In the genomic region with DNA sequence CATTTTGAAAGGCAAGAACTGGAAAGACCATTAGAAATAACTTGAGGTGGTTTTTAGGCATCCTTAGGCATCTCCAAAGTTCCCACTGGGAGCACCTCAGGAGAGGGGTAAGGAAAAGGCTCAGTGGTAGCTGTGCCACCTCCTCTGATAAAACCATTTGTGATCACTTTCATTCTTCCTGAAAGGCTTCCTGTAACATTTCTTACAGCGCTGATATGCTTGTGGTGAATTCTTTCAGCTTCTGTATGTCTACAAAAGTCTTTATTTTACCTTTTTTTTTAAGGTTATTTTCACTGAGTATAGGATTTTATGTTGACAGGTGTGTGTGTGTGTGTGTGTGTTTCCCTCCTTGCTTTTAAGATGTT, we compare ENCODE assay signal across 21 cellular contexts. TPM values are rescaled to one million over a fixed set of nuclear protein-coding genes. Genes with fewer than 3 reads are reported as not detected.
A peak's percentile ranks its signal among the peaks of the same experiment; 100 is the strongest.
DNase-seq lines count a peak whose midpoint lies in the region; ATAC-seq, FAIRE-seq and TF ChIP-seq lines count a peak whose summit lies in the region.
"Had no signal": no experiment of that assay in that cellular context is flagged by ENCODE, and none has a peak within 500 bp of the region (broad histone marks: within the 10 kb centered on the region; RNA-seq: fewer than 3 reads in every experiment).

No MANE protein-coding gene starts in this region.

- TF ChIP-seq CTCF in psoas muscle (IDR thresholded peaks at IDR 0.05), result no peak

- H3K4me3 ChIP-seq in CD4-positive, alpha-beta memory T cell (ENCODE audit: low read length in 2 of 2), result peak overlapping the region in 1 of 2 donors; percentile 6
- no peak overlapping the region for H3K4me3 ChIP-seq in psoas muscle
- H3K4me3 ChIP-seq: lung, sigmoid colon had no signal

- H3K27ac ChIP-seq in CD4-positive, alpha-beta memory T cell (ENCODE audit: low read depth, low read length), result peak overlapping the region; percentile 32
- no peak overlapping the region for H3K27ac ChIP-seq in psoas muscle
- H3K27ac ChIP-seq: brain microvascular endothelial cell, sigmoid colon had no signal

- 91 to 97% (median 93%) methylated on average over 1 of the region's 1 CpG for WGBS in psoas muscle, 3 donors

- H3K9me3 ChIP-seq in CD4-positive, alpha-beta memory T cell (ENCODE audit: control insufficient read depth in 1 of 2, low read length in 2 of 2), result no peaks in the 10 kb centered on the region
- H3K9me3 ChIP-seq in psoas muscle, result no peaks in the 10 kb centered on the region
- H3K9me3 ChIP-seq: sigmoid colon had no signal

- POLR2A ChIA-PET in activated CD4-positive, alpha-beta T cell treated with anti-CD3 and anti-CD28 coated beads for 36 hours (lab: Charles Lee), result interaction anchor here (0.6 to 0.7 kb wide), 2 partner anchors 65 to 194 kb away, joined by 4 to 5 read pairs; no protein-coding TSS in a partner anchor
- POLR2A ChIA-PET in CD4-positive, alpha-beta memory T cell (lab: Charles Lee; ENCODE audit: partially characterized antibody), result interaction anchor here (0.8 to 1.3 kb wide), 5 partner anchors 8 to 155 kb away, joined by 3 to 8 read pairs (median 4); no protein-coding TSS in a partner anchor
- POLR2A ChIA-PET in activated CD8-positive, alpha-beta T cell treated with anti-CD3 and anti-CD28 coated beads, Interleukin-2, amount 10 ng/mL, durations not matched to agents 7 days and 5 days (lab: Charles Lee), result no interaction called here

- CTCF ChIA-PET in activated CD4-positive, alpha-beta T cell treated with anti-CD3 and anti-CD28 coated beads for 36 hours (lab: Charles Lee), result interaction anchor here (0.6 to 3.5 kb wide), 7 partner anchors 9 to 154 kb away, joined by 3 to 14 read pairs (median 3); no protein-coding TSS in a partner anchor
- CTCF ChIA-PET in CD4-positive, alpha-beta memory T cell (lab: Charles Lee; ENCODE audit: partially characterized antibody), result interaction anchor here (0.7 to 2.1 kb wide), 6 partner anchors 13 to 85 kb away, joined by 3 to 8 read pairs (median 4); no protein-coding TSS in a partner anchor
- CTCF ChIA-PET in activated CD8-positive, alpha-beta T cell treated with anti-CD3 and anti-CD28 coated beads, Interleukin-2, amount 10 ng/mL, durations not matched to agents 7 days and 5 days (lab: Charles Lee), result interaction anchor here (2.0 to 2.6 kb wide), 2 partner anchors 9 to 15 kb away, joined by 5 to 8 read pairs; no protein-coding TSS in a partner anchor

- peaks cover 67% of the 10 kb centered on the region for H3K4me1 ChIP-seq in CD4-positive, alpha-beta memory T cell (ENCODE audit: insufficient read depth, low read length)
- no peaks in the 10 kb centered on the region for H3K4me1 ChIP-seq in psoas muscle
- H3K4me1 ChIP-seq: sigmoid colon had no signal

- H3K27me3 Mint-ChIP-seq in activated CD4-positive, alpha-beta T cell treated with anti-CD3 and anti-CD28 coated beads for 36 hours, result no peaks in the 10 kb centered on the region
- H3K27me3 Mint-ChIP-seq in CD4-positive, alpha-beta memory T cell, result no peaks in the 10 kb centered on the region
- no peaks in the 10 kb centered on the region for H3K27me3 Mint-ChIP-seq in activated CD8-positive, alpha-beta T cell treated with anti-CD3 and anti-CD28 coated beads, Interleukin-2, amount 10 ng/mL, durations not matched to agents 7 days and 5 days (ENCODE audit: low read depth)
- H3K27me3 Mint-ChIP-seq in effector memory CD8-positive, alpha-beta T cell, result no peaks in the 10 kb centered on the region
- H3K27me3 Mint-ChIP-seq: progenitor cell of endocrine pancreas had no signal

- FAIRE-seq in HTR-8/SVneo (lab: Jason Lieb, UNC), result no peak
- FAIRE-seq: H1, RCC 7860 had no signal

- H3K27me3 ChIP-seq in CD4-positive, alpha-beta memory T cell (ENCODE audit: insufficient read depth, low read length), result no peaks in the 10 kb centered on the region
- H3K27me3 ChIP-seq in psoas muscle (ENCODE audit: insufficient read depth in 3 of 3, low read length in 2 of 3), result no peaks in the 10 kb centered on the region
- H3K27me3 ChIP-seq: brain microvascular endothelial cell, sigmoid colon had no signal

- peak overlapping the region; percentile 94 for H3K27ac Mint-ChIP-seq in activated CD4-positive, alpha-beta T cell treated with anti-CD3 and anti-CD28 coated beads for 36 hours
- H3K27ac Mint-ChIP-seq in CD4-positive, alpha-beta memory T cell, result peak overlapping the region; percentile 22 to 88 (median 83)
- peak overlapping the region; percentile 65 for H3K27ac Mint-ChIP-seq in activated CD8-positive, alpha-beta T cell treated with anti-CD3 and anti-CD28 coated beads, Interleukin-2, amount 10 ng/mL, durations not matched to agents 7 days and 5 days
- peak overlapping the region in 1 of 2 donors; percentile 85 for H3K27ac Mint-ChIP-seq in effector memory CD8-positive, alpha-beta T cell
- H3K27ac Mint-ChIP-seq: progenitor cell of endocrine pancreas had no signal

- H3K36me3 ChIP-seq in CD4-positive, alpha-beta memory T cell (ENCODE audit: insufficient read depth, low read length), result no peaks in the 10 kb centered on the region
- H3K36me3 ChIP-seq in psoas muscle (ENCODE audit: insufficient read depth in 1 of 2, low read depth in 1 of 2), result no peaks in the 10 kb centered on the region
- H3K36me3 ChIP-seq: brain microvascular endothelial cell, sigmoid colon had no signal

- H3K36me3 Mint-ChIP-seq in activated CD4-positive, alpha-beta T cell treated with anti-CD3 and anti-CD28 coated beads for 36 hours (ENCODE audit: low read depth), result peaks cover 4% of the 10 kb centered on the region
- no peaks in the 10 kb centered on the region for H3K36me3 Mint-ChIP-seq in CD4-positive, alpha-beta memory T cell
- H3K36me3 Mint-ChIP-seq in activated CD8-positive, alpha-beta T cell treated with anti-CD3 and anti-CD28 coated beads, Interleukin-2, amount 10 ng/mL, durations not matched to agents 7 days and 5 days (ENCODE audit: low read depth), result no peaks in the 10 kb centered on the region
- no peaks in the 10 kb centered on the region for H3K36me3 Mint-ChIP-seq in effector memory CD8-positive, alpha-beta T cell (ENCODE audit: insufficient read depth)

- no peak for DNase-seq in activated CD4-positive, alpha-beta T cell treated with anti-CD3 and anti-CD28 coated beads for 36 hours
- DNase-seq in activated CD4-positive, alpha-beta T cell treated with anti-CD3 and anti-CD28 coated beads for 48 hours, result no peak
- DNase-seq in CD4-positive, alpha-beta memory T cell, result no peak
- no peak for DNase-seq in activated CD8-positive, alpha-beta T cell treated with anti-CD3 and anti-CD28 coated beads, Interleukin-2, amount 10 ng/mL, durations not matched to agents 7 days and 5 days
- no peak for DNase-seq in effector memory CD8-positive, alpha-beta T cell
- no peak for DNase-seq in psoas muscle
- DNase-seq in HTR-8/SVneo (ENCODE audit: insufficient read length, low spot score), result no peak
- DNase-seq: activated T-cell treated with anti-CD3 and anti-CD28 coated beads, Interleukin-2, amount 50 U/mL, for 48 hours; brain microvascular endothelial cell; COR-L47; DMS79 treated with DMSO at 0.1 percent for 48 hours; Kasumi-1; NCI-H524 treated with DMSO at 0.1 percent for 48 hours; sigmoid colon; trophoblast cell had no signal

- intact Hi-C loops in activated CD4-positive, alpha-beta T cell treated with anti-CD3 and anti-CD28 coated beads for 36 hours (cut with DNase I, micrococcal nuclease), result loop anchor here (2.0 kb wide), 4 partner anchors 16 to 66 kb away; no protein-coding TSS in a partner anchor
- intact Hi-C loops in CD4-positive, alpha-beta memory T cell (cut with micrococcal nuclease), result no loop called here
- intact Hi-C loops in psoas muscle (cut with DNase I), result no loop called here

- no peak for ATAC-seq in activated CD4-positive, alpha-beta T cell treated with anti-CD3 and anti-CD28 coated beads for 36 hours
- ATAC-seq in activated CD8-positive, alpha-beta T cell treated with anti-CD3 and anti-CD28 coated beads, Interleukin-2, amount 10 ng/mL, durations not matched to agents 7 days and 5 days, result no peak
- ATAC-seq in effector memory CD8-positive, alpha-beta T cell (replicated peaks), result no peak
- ATAC-seq in psoas muscle (no peak), HG02610 (IDR thresholded peaks at IDR 0.05; ENCODE audit: unreplicated experiment) (no peak)

- H3K4me3 Mint-ChIP-seq in activated CD4-positive, alpha-beta T cell treated with anti-CD3 and anti-CD28 coated beads for 36 hours, result peak overlapping the region; percentile 54
- H3K4me3 Mint-ChIP-seq in CD4-positive, alpha-beta memory T cell, result peak overlapping the region in 7 of 8 donors; percentile 56 to 83 (median 67)
- peak overlapping the region; percentile 6 for H3K4me3 Mint-ChIP-seq in activated CD8-positive, alpha-beta T cell treated with anti-CD3 and anti-CD28 coated beads, Interleukin-2, amount 10 ng/mL, durations not matched to agents 7 days and 5 days
- H3K4me3 Mint-ChIP-seq in effector memory CD8-positive, alpha-beta T cell, result peak overlapping the region; percentile 24 to 34

- no peaks in the 10 kb centered on the region for H3K9me3 Mint-ChIP-seq in activated CD4-positive, alpha-beta T cell treated with anti-CD3 and anti-CD28 coated beads for 36 hours (ENCODE audit: low read depth)
- no peaks in the 10 kb centered on the region for H3K9me3 Mint-ChIP-seq in CD4-positive, alpha-beta memory T cell
- H3K9me3 Mint-ChIP-seq in activated CD8-positive, alpha-beta T cell treated with anti-CD3 and anti-CD28 coated beads, Interleukin-2, amount 10 ng/mL, durations not matched to agents 7 days and 5 days (ENCODE audit: insufficient read depth), result no peaks in the 10 kb centered on the region
- no peaks in the 10 kb centered on the region for H3K9me3 Mint-ChIP-seq in effector memory CD8-positive, alpha-beta T cell

- H3K4me1 Mint-ChIP-seq in activated CD4-positive, alpha-beta T cell treated with anti-CD3 and anti-CD28 coated beads for 36 hours, result peaks cover 89% of the 10 kb centered on the region
- H3K4me1 Mint-ChIP-seq in CD4-positive, alpha-beta memory T cell, result peaks cover 61 to 84% (median 66%) of the 10 kb centered on the region in 4 donors
- peaks cover 49% of the 10 kb centered on the region for H3K4me1 Mint-ChIP-seq in activated CD8-positive, alpha-beta T cell treated with anti-CD3 and anti-CD28 coated beads, Interleukin-2, amount 10 ng/mL, durations not matched to agents 7 days and 5 days (ENCODE audit: low read depth)
- H3K4me1 Mint-ChIP-seq in effector memory CD8-positive, alpha-beta T cell (ENCODE audit: low read depth in 2 of 2), result peaks cover 17 to 54% of the 10 kb centered on the region in 2 donors

RNA-seq across cellular contexts. Expression of a gene that starts 54.8 kb away (rescaled TPM):
- under 1 TPM; 0.09 to 0.12 TPM for total RNA-seq in activated CD4-positive, alpha-beta T cell treated with anti-CD3 and anti-CD28 coated beads for 36 hours
- not detected for total RNA-seq in CD4-positive, alpha-beta memory T cell
- polyA plus RNA-seq in CD4-positive, alpha-beta memory T cell, result not detected
- total RNA-seq in activated CD8-positive, alpha-beta T cell treated with anti-CD3 and anti-CD28 coated beads, Interleukin-2, amount 10 ng/mL, durations not matched to agents 7 days and 5 days, result not detected
- total RNA-seq in psoas muscle, result under 1 TPM; 0.44 to 0.94 (median 0.68) TPM
- under 1 TPM; 0.18 to 0.32 (median 0.27) TPM for polyA plus RNA-seq in psoas muscle
- total RNA-seq: T-helper 1 cell treated with Interleukin-12 subunit alpha and Interleukin-12 subunit beta and Interleukin-4 antibody, amounts not matched to agents 30 ng/mL and 1 ng/mL, for 36 hours had no signal

Comparison
In these comparisons a context has a peak if more than half of its experiments do, and no peak if none do; other contexts are left out.
1. H3K4me3 Mint-ChIP-seq: peak in every context shown above with its lines; median percentile 67 in CD4-positive, alpha-beta memory T cell; 54 in activated CD4-positive, alpha-beta T cell treated with anti-CD3 and anti-CD28 coated beads for 36 hours; 29 in effector memory CD8-positive, alpha-beta T cell; 6 in activated CD8-positive, alpha-beta T cell treated with anti-CD3 and anti-CD28 coated beads, Interleukin-2, amount 10 ng/mL, durations not matched to agents 7 days and 5 days.
2. intact Hi-C loops: an anchor here in activated CD4-positive, alpha-beta T cell treated with anti-CD3 and anti-CD28 coated beads for 36 hours (2.0 kb wide); none called in CD4-positive, alpha-beta memory T cell and psoas muscle.